ENCODE assay signal across 13 cellular contexts in genomic region chr12:57816855-57817151, GRCh38. TPM values are rescaled to one million over a fixed set of nuclear protein-coding genes. Genes with fewer than 3 reads are reported as not detected.
A peak's percentile ranks its signal among the peaks of the same experiment; 100 is the strongest.
DNase-seq lines count a peak whose midpoint lies in the region; ATAC-seq and TF ChIP-seq lines count a peak whose summit lies in the region.
"Had no signal": no experiment of that assay in that cellular context is flagged by ENCODE, and none has a peak within 500 bp of the region (broad histone marks: within the 10 kb centered on the region; RNA-seq: fewer than 3 reads in every experiment).

No MANE protein-coding gene starts in this region.

- H3K27ac Mint-ChIP-seq in type B pancreatic cell = no peak overlapping the region
- H3K27ac Mint-ChIP-seq: H9 had no signal

- H3K4me1 Mint-ChIP-seq in type B pancreatic cell (ENCODE audit: unreplicated experiment) = peaks cover 9% of the 10 kb centered on the region

- no peak for ATAC-seq in HG03571 (IDR thresholded peaks at IDR 0.05; ENCODE audit: unreplicated experiment)
- no peak for ATAC-seq in HG03175 (IDR thresholded peaks at IDR 0.05; ENCODE audit: unreplicated experiment)
- ATAC-seq: PC-3 had no signal

- TF ChIP-seq CTCF in dorsolateral prefrontal cortex (IDR thresholded peaks at IDR 0.05 in 54 of 56, conservative IDR thresholded peaks at IDR 0.05 in 2 of 56; ENCODE audit: low read depth in 1 of 56, partially characterized antibody in 56 of 56) = no peak
- no peak for TF ChIP-seq CTCF in type B pancreatic cell (conservative IDR thresholded peaks at IDR 0.05)

- H3K9me3 Mint-ChIP-seq in type B pancreatic cell = no peaks in the 10 kb centered on the region
- H3K9me3 Mint-ChIP-seq: H9, naive B cell had no signal

- no peaks in the 10 kb centered on the region for H3K27me3 Mint-ChIP-seq in type B pancreatic cell
- H3K27me3 Mint-ChIP-seq: naive B cell had no signal

- DNase-seq in AG20443 (ENCODE audit: low spot score) (peak; percentile 45), NCI-H82 treated with DMSO at 0.1 percent for 48 hours (lab: John Stamatoyannopoulos, UW; ENCODE audit: unreplicated experiment) (peak; percentile 20), dorsolateral prefrontal cortex (no peak), myocyte (ENCODE audit: low read depth) (peak; percentile 37), type B pancreatic cell (ENCODE audit: extremely low spot score, unreplicated experiment) (no peak), NCI-H1930 (lab: John Stamatoyannopoulos, UW) (no peak)
- DNase-seq: H9; naive B cell; NCI-H1105 treated with DMSO at 0.1 percent for 48 hours; PC-3; stimulated activated CD4-positive, alpha-beta T cell treated with anti-CD3 and anti-CD28 coated beads, Interleukin-1b, Interleukin-23, amount 100 ng/mL, for 48 hours had no signal

- no peak overlapping the region for H3K4me3 Mint-ChIP-seq in type B pancreatic cell
- H3K4me3 Mint-ChIP-seq: H9, naive B cell had no signal

- peak overlapping the region in 54 of 59 donors; percentile 0 to 81 (median 54) for H3K27ac ChIP-seq in dorsolateral prefrontal cortex

- no peak overlapping the region for H3K4me3 ChIP-seq in dorsolateral prefrontal cortex

- intact Hi-C loops in dorsolateral prefrontal cortex (cut with DNase I) = no loop called here

- H3K27me3 ChIP-seq in dorsolateral prefrontal cortex = no peaks in the 10 kb centered on the region

- peaks cover 9% of the 10 kb centered on the region for H3K36me3 Mint-ChIP-seq in type B pancreatic cell

RNA-seq across cellular contexts. Expression of gene AVIL, which starts 1.7 kb away (rescaled TPM):
- total RNA-seq in dorsolateral prefrontal cortex (10 to 100 TPM in 35 of 120 experiments, 1 to 10 TPM in 85; 2.1 to 25.8 (median 7.4) TPM), myocyte (0.48 TPM in 1 of 2 replicates, not detected in the other), type B pancreatic cell (ENCODE audit: low replicate concordance) (4.9 and 6.6 TPM in 2 replicates)
- polyA plus RNA-seq in myocyte (2012) = 2.1 TPM

RNA-seq across cellular contexts. Expression of gene CTDSP2, which starts 29.7 kb away (rescaled TPM):
- total RNA-seq in dorsolateral prefrontal cortex (100 to 1,000 TPM in 102 of 120 experiments, 10 to 100 TPM in 18; 77.9 to 209 (median 117) TPM), myocyte (37.9 and 43.4 TPM in 2 replicates), type B pancreatic cell (ENCODE audit: low replicate concordance) (135 and 183 TPM in 2 replicates)
- 72.8 TPM for polyA plus RNA-seq in myocyte (2012)

RNA-seq across cellular contexts. Expression of gene TSFM, which starts 34.2 kb away (rescaled TPM):
- 10 to 100 TPM; 21.9 to 57.1 (median 35.3) TPM for total RNA-seq in dorsolateral prefrontal cortex
- total RNA-seq in myocyte = 50.0 and 51.9 TPM in 2 replicates
- polyA plus RNA-seq in myocyte (2012) = 37.4 TPM
- total RNA-seq in type B pancreatic cell (ENCODE audit: low replicate concordance) = 30.4 and 33.0 TPM in 2 replicates

RNA-seq across cellular contexts. Expression of gene EEF1AKMT3, which starts 44.4 kb away (rescaled TPM):
- total RNA-seq in dorsolateral prefrontal cortex = 10 to 100 TPM in 2 of 120 experiments, 1 to 10 TPM in 118; 1.4 to 11.0 (median 4.1) TPM
- 2.7 and 3.1 TPM in 2 replicates for total RNA-seq in myocyte
- polyA plus RNA-seq in myocyte (2012) = 7.1 TPM
- total RNA-seq in type B pancreatic cell (ENCODE audit: low replicate concordance) = 5.1 and 6.0 TPM in 2 replicates

RNA-seq across cellular contexts. Expression of gene METTL1, which starts 44.9 kb away (rescaled TPM):
- 10 to 100 TPM in 36 of 120 experiments, 1 to 10 TPM in 84; 1.8 to 17.4 (median 8.3) TPM for total RNA-seq in dorsolateral prefrontal cortex
- 9.9 and 13.6 TPM in 2 replicates for total RNA-seq in myocyte
- polyA plus RNA-seq in myocyte (2012) = 38.4 TPM
- total RNA-seq in type B pancreatic cell (ENCODE audit: low replicate concordance) = 29.3 and 31.1 TPM in 2 replicates

Comparison
In these comparisons a context has a peak if more than half of its experiments do, and no peak if none do; other contexts are left out.
1. DNase-seq: peak in AG20443 (single experiment), NCI-H82 treated with DMSO at 0.1 percent for 48 hours (single experiment) and myocyte (single experiment); none in dorsolateral prefrontal cortex (0 of 10), type B pancreatic cell (single experiment) and NCI-H1930 (0 of 2).